ENCODE assay signal across 8 cellular contexts in the genomic region with DNA sequence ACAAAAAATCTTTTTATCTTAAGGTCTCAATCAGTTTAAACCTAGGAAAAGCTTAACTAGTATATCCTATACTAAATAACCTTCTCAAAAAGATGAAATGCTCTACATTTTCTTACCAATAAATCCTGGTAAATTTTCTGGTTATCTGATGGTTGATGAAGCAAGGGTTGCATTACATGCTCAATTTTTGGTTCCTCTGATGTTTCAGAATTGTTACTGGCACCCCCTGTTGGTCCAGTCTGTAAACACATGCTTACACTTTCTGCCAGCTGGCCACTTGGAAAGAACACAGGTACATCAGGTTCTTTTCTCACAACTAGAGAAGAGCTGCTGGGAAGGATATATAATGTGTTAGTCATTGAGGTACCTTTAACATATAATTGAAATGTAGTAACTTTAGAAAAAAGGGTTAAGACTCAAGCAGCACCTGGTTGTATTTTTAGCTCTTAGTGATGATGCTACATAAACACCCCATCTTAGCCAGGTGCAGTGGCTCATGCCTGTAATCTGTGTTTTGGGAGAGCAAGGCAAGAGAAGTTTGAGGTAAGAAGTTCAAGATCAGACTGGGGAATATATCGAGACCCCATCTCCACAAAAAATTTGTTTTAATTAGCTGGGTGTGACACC. TPM values are rescaled to one million over a fixed set of nuclear protein-coding genes. Genes with fewer than 3 reads are reported as not detected.
DNase-seq lines count a peak whose midpoint lies in the region; ATAC-seq, FAIRE-seq and TF ChIP-seq lines count a peak whose summit lies in the region.

No MANE protein-coding gene starts in this region.

- TF ChIP-seq CTCF in HepG2 (CRISPR knock-in tag; IDR thresholded peaks at IDR 0.05) (peak; percentile 78), tibial artery (IDR thresholded peaks at IDR 0.05) (peak; percentile 42 to 56)

- in situ Hi-C loops in SK-MEL-5 (cut with HindIII; ENCODE audit: low pct_unique_long_range_greater_than_20kb, low sequenced_read_pairs) = no loop called here
- in situ Hi-C loops in T47D (cut with HindIII; ENCODE audit: low pct_unique_long_range_greater_than_20kb, low sequenced_read_pairs) = no loop called here
- in situ Hi-C loops in HepG2 (cut with HindIII; ENCODE audit: extremely low pct_ligation_motif_present, low pct_unique_long_range_greater_than_20kb) = loop anchor here (5.0 kb wide), 1 partner anchor 71 kb away; a partner anchor contains a TSS

- peak; percentile 61 for DNase-seq in activated CD8-positive, alpha-beta memory T cell treated with anti-CD3 and anti-CD28 coated beads for 24 hours
- DNase-seq in activated CD8-positive, alpha-beta memory T cell treated with anti-CD3 and anti-CD28 coated beads, Interleukin-2, amount 50 U/mL, for 48 hours = no peak
- peak; percentile 76 for DNase-seq in HT-29 (ENCODE audit: low spot score)
- peak; percentile 66 for DNase-seq in SK-MEL-5 (ENCODE audit: low read depth, low spot score)
- peak; percentile 33 to 68 for DNase-seq in T47D (ENCODE audit: low read depth in 1 of 2, low spot score in 1 of 2)
- peak; percentile 59 for DNase-seq in HepG2 (ENCODE audit: low spot score)
- DNase-seq in tibial artery = no peak
- DNase-seq in OCI-M2 (lab: John Stamatoyannopoulos, UW; ENCODE audit: unreplicated experiment) = no peak

- H3K9me3 ChIP-seq in HepG2 (ENCODE audit: low read length) = no peaks in the 10 kb centered on the region
- H3K9me3 ChIP-seq in tibial artery = no peaks in the 10 kb centered on the region

- TF ChIP-seq EP300 in HepG2 (IDR thresholded peaks at IDR 0.05; ENCODE audit: low read depth in 2 of 2, low read length in 2 of 2) = no peak
- TF ChIP-seq EP300 in HepG2 (CRISPR knock-in tag; IDR thresholded peaks at IDR 0.05; ENCODE audit: borderline replicate concordance) = no peak

- H3K27ac ChIP-seq in HepG2 (ENCODE audit: extremely low read length, insufficient read depth, low read length) (no peak overlapping the region), tibial artery (no peak overlapping the region)

- no peaks in the 10 kb centered on the region for H3K79me2 ChIP-seq in HepG2 (ENCODE audit: insufficient read depth, low read length)

- POLR2A ChIA-PET in HepG2 (lab: Yijun Ruan, JAX) = interaction anchor here (1.7 to 1.9 kb wide), 3 partner anchors 70 to 83 kb away, joined by 4 to 16 read pairs (median 8); no protein-coding TSS in a partner anchor

- no TSS peak for BruUV-seq in HepG2 (replicated peaks; lab: Mats Ljungman, UMichigan)

- H3K9ac ChIP-seq in HepG2 (ENCODE audit: insufficient read depth, low read depth, low read length) = no peak overlapping the region

- H3K4me3 ChIP-seq in HepG2 (replicated peaks in 1 of 3; ENCODE audit: insufficient read depth in 1 of 3, low read depth in 2 of 3, low read length in 3 of 3) (no peak overlapping the region), tibial artery (no peak overlapping the region)

- 100% methylated on average over 1 of the region's 1 CpG for WGBS in HepG2 (ENCODE audit: low lambda C conversion rate)

- peaks cover 9 to 39% of the 10 kb centered on the region in 2 experiments for H3K36me3 ChIP-seq in HepG2 (replicated peaks in 1 of 2; ENCODE audit: control insufficient read depth in 1 of 2, insufficient read depth in 2 of 2, low read length in 2 of 2)
- no peaks in the 10 kb centered on the region for H3K36me3 ChIP-seq in tibial artery

- TF ChIP-seq POLR2A in HepG2 (IDR thresholded peaks at IDR 0.05; ENCODE audit: insufficient read depth in 1 of 2, low read depth in 2 of 2, low read length in 2 of 2) = no peak

- TF ChIP-seq RAD21 in HepG2 (CRISPR knock-in tag; IDR thresholded peaks at IDR 0.05) = peak; percentile 75

- CTCF ChIA-PET in HepG2 (lab: Yijun Ruan, JAX; ENCODE audit: low intra/inter-chr PET ratio, low total read pairs) = interaction anchor here (2.8 to 3.3 kb wide), 2 partner anchors 70 to 84 kb away, joined by 28 to 46 read pairs; no protein-coding TSS in a partner anchor

- H3K4me1 ChIP-seq in HepG2 (ENCODE audit: insufficient read depth, low read length) (no peaks in the 10 kb centered on the region), tibial artery (no peaks in the 10 kb centered on the region)

- H3K27me3 ChIP-seq in HepG2 (ENCODE audit: control insufficient read depth in 1 of 2, insufficient read depth in 2 of 2, low read length in 2 of 2) (no peaks in the 10 kb centered on the region), tibial artery (no peaks in the 10 kb centered on the region)

- peak; percentile 93 for FAIRE-seq in HepG2 (lab: Jason Lieb, UNC)

- no peak overlapping the region for H2AFZ ChIP-seq in HepG2 (ENCODE audit: low read length)

- intact Hi-C loops in HepG2 (cut with micrococcal nuclease; ENCODE audit: unreplicated experiment) (loop anchor here (1.0 kb wide), 2 partner anchors 70 to 84 kb away; no protein-coding TSS in a partner anchor), tibial artery (cut with DNase I; ENCODE audit: low total_unique reads) (loop anchor here (2.0 kb wide), 1 partner anchor 84 kb away; no protein-coding TSS in a partner anchor)

- ATAC-seq in HepG2 = peak; percentile 69

- no peaks in the 10 kb centered on the region for H4K20me1 ChIP-seq in HepG2 (ENCODE audit: insufficient read depth, low read length)

- no peak overlapping the region for H3K4me2 ChIP-seq in HepG2 (ENCODE audit: low read depth, low read length)

TF ChIP-seq in HepG2, 621 proteins besides CTCF, POLR2A, EP300 and RAD21 (continues in another document):
- TF ChIP-seq TOPORS (CRISPR knock-in tag; IDR thresholded peaks at IDR 0.05) (no peak), CEBPB (IDR thresholded peaks at IDR 0.05; ENCODE audit: borderline replicate concordance, low read depth, low read length) (peak; percentile 46; the same call in 1 of the 2 replicates), ZNF614 (CRISPR knock-in tag; IDR thresholded peaks at IDR 0.05; ENCODE audit: borderline replicate concordance) (no peak), CREB1 (IDR thresholded peaks at IDR 0.05) (no peak), CREB1 (CRISPR knock-in tag; IDR thresholded peaks at IDR 0.05) (peak; percentile 55; the same call in 1 of the 2 replicates), FOXA3 (CRISPR knock-in tag; IDR thresholded peaks at IDR 0.05) (peak; percentile 36; the same call in 1 of the 2 replicates)

RNA-seq across cellular contexts. Expression of a gene that starts 30.9 kb away (rescaled TPM):
- total RNA-seq in HT-29 (2014; rRNA removed; shearing (Covaris generic)) = not detected in 2 replicates
- 0.13 TPM in 2 replicates for total RNA-seq in SK-MEL-5 (2014; rRNA removed; shearing (Covaris generic))
- polyA plus RNA-seq in SK-MEL-5 (2015; cell fraction: cytosol; rRNA removed) = 0.08 and 0.13 TPM in 2 replicates
- polyA plus RNA-seq in SK-MEL-5 (2015; cell fraction: nucleus; rRNA removed) = not detected in 2 replicates
- not detected in 2 replicates for total RNA-seq in HepG2 (2016; rRNA removed; fragmentation: Illumina TruSeq; extraction: Trizol)
- not detected in 2 replicates for total RNA-seq in HepG2 (2016; cell fraction: cytosol; rRNA removed; fragmentation: Illumina TruSeq; extraction: Trizol; ENCODE audit: low read depth)
- not detected in 2 replicates for total RNA-seq in HepG2 (2016; cell fraction: insoluble cytoplasmic fraction; rRNA removed; fragmentation: Illumina TruSeq; extraction: Trizol)
- not detected in 2 replicates for total RNA-seq in HepG2 (2016; cell fraction: membrane; rRNA removed; fragmentation: Illumina TruSeq; extraction: Trizol)
- not detected in 2 replicates for total RNA-seq in HepG2 (2016; cell fraction: nucleus; rRNA removed; fragmentation: Illumina TruSeq; extraction: Trizol)
- polyA plus RNA-seq in HepG2 (2011; rRNA removed) = 0.05 and 0.07 TPM in 2 replicates
- polyA plus RNA-seq in HepG2 (2011; cell fraction: cytosol; rRNA removed) = 0.01 and 0.05 TPM in 2 replicates
- polyA plus RNA-seq in HepG2 (2011; cell fraction: nucleus; rRNA removed) = 0.09 and 0.10 TPM in 2 replicates
- 0.11 and 0.13 TPM in 2 replicates for polyA plus RNA-seq in HepG2 (2012)
- polyA plus RNA-seq in HepG2 (2016; cell fraction: cytosol; fragmentation: Illumina TruSeq; extraction: Trizol; ENCODE audit: low read depth) = not detected in 2 replicates
- not detected in 2 replicates for polyA plus RNA-seq in HepG2 (2016; cell fraction: insoluble cytoplasmic fraction; fragmentation: Illumina TruSeq; extraction: Trizol; ENCODE audit: low read depth)
- not detected in 2 replicates for polyA plus RNA-seq in HepG2 (2016; cell fraction: membrane; fragmentation: Illumina TruSeq; extraction: Trizol; ENCODE audit: low read depth)
- not detected in 2 replicates for polyA plus RNA-seq in HepG2 (2016; cell fraction: nucleus; fragmentation: Illumina TruSeq; extraction: Trizol; ENCODE audit: insufficient read depth, low read depth)
- 0.26 TPM in 1 of 2 replicates, not detected in the other for polyA minus RNA-seq in HepG2 (2011; rRNA and poly(A)+ RNA removed; ENCODE audit: low replicate concordance)
- polyA minus RNA-seq in HepG2 (2011; cell fraction: cytosol; rRNA and poly(A)+ RNA removed) = not detected in 2 replicates
- not detected in 2 replicates for polyA minus RNA-seq in HepG2 (2011; cell fraction: nucleus; rRNA and poly(A)+ RNA removed)

RNA-seq across cellular contexts. Expression of a gene that starts 51.0 kb away (rescaled TPM):
- 12.4 and 12.6 TPM in 2 replicates for total RNA-seq in HT-29 (2014; rRNA removed; shearing (Covaris generic))
- 11.3 and 11.9 TPM in 2 replicates for total RNA-seq in SK-MEL-5 (2014; rRNA removed; shearing (Covaris generic))
- 8.3 and 11.7 TPM in 2 replicates for polyA plus RNA-seq in SK-MEL-5 (2015; cell fraction: cytosol; rRNA removed)
- 13.5 and 20.2 TPM in 2 replicates for polyA plus RNA-seq in SK-MEL-5 (2015; cell fraction: nucleus; rRNA removed)
- 18.6 and 22.8 TPM in 2 replicates for total RNA-seq in HepG2 (2016; rRNA removed; fragmentation: Illumina TruSeq; extraction: Trizol)
- 24.3 and 28.6 TPM in 2 replicates for total RNA-seq in HepG2 (2016; cell fraction: cytosol; rRNA removed; fragmentation: Illumina TruSeq; extraction: Trizol; ENCODE audit: low read depth)
- total RNA-seq in HepG2 (2016; cell fraction: insoluble cytoplasmic fraction; rRNA removed; fragmentation: Illumina TruSeq; extraction: Trizol) = 17.1 and 23.7 TPM in 2 replicates
- 17.4 and 19.0 TPM in 2 replicates for total RNA-seq in HepG2 (2016; cell fraction: membrane; rRNA removed; fragmentation: Illumina TruSeq; extraction: Trizol)
- total RNA-seq in HepG2 (2016; cell fraction: nucleus; rRNA removed; fragmentation: Illumina TruSeq; extraction: Trizol) = 22.4 and 29.1 TPM in 2 replicates
- 7.9 and 13.7 TPM in 2 replicates for polyA plus RNA-seq in HepG2 (2011; rRNA removed)
- polyA plus RNA-seq in HepG2 (2011; cell fraction: cytosol; rRNA removed) = 5.4 and 5.6 TPM in 2 replicates
- 5.6 and 8.3 TPM in 2 replicates for polyA plus RNA-seq in HepG2 (2011; cell fraction: nucleus; rRNA removed)
- polyA plus RNA-seq in HepG2 (2012) = 3.2 and 6.4 TPM in 2 replicates
- polyA plus RNA-seq in HepG2 (2016; cell fraction: cytosol; fragmentation: Illumina TruSeq; extraction: Trizol; ENCODE audit: low read depth) = 0.55 and 0.62 TPM in 2 replicates
- polyA plus RNA-seq in HepG2 (2016; cell fraction: insoluble cytoplasmic fraction; fragmentation: Illumina TruSeq; extraction: Trizol; ENCODE audit: low read depth) = 16.2 and 16.4 TPM in 2 replicates
- polyA plus RNA-seq in HepG2 (2016; cell fraction: membrane; fragmentation: Illumina TruSeq; extraction: Trizol; ENCODE audit: low read depth) = 2.0 and 2.4 TPM in 2 replicates
- 19.0 and 19.7 TPM in 2 replicates for polyA plus RNA-seq in HepG2 (2016; cell fraction: nucleus; fragmentation: Illumina TruSeq; extraction: Trizol; ENCODE audit: insufficient read depth, low read depth)
- 19.7 and 48.7 TPM in 2 replicates for polyA minus RNA-seq in HepG2 (2011; rRNA and poly(A)+ RNA removed; ENCODE audit: low replicate concordance)
- 9.7 and 12.6 TPM in 2 replicates for polyA minus RNA-seq in HepG2 (2011; cell fraction: cytosol; rRNA and poly(A)+ RNA removed)
- 23.7 and 24.7 TPM in 2 replicates for polyA minus RNA-seq in HepG2 (2011; cell fraction: nucleus; rRNA and poly(A)+ RNA removed)

Comparison
In these comparisons a context has a peak if more than half of its experiments do, and no peak if none do; other contexts are left out.
1. DNase-seq: peak in activated CD8-positive, alpha-beta memory T cell treated with anti-CD3 and anti-CD28 coated beads for 24 hours (single experiment), HT-29 (single experiment), SK-MEL-5 (single experiment), T47D (2 of 2) and HepG2 (single experiment); none in activated CD8-positive, alpha-beta memory T cell treated with anti-CD3 and anti-CD28 coated beads, Interleukin-2, amount 50 U/mL, for 48 hours (single experiment), tibial artery (0 of 2) and OCI-M2 (single experiment).